Comparison of ENCODE assay signal across 8 cellular contexts in genomic region chr19:55580628-55581144, GRCh38. TPM values are rescaled to one million over a fixed set of nuclear protein-coding genes. Genes with fewer than 3 reads are reported as not detected.
DNase-seq lines count a peak whose midpoint lies in the region; ATAC-seq and TF ChIP-seq lines count a peak whose summit lies in the region.

TSS of gene ZNF579 (minus strand) at chr19:55580848. CDS start at chr19:55579639, 1,209 bp downstream.

- POLR2A ChIA-PET in naive thymus-derived CD4-positive, alpha-beta T cell (lab: Charles Lee): interaction anchor here (0.6 to 2.7 kb wide), 6 partner anchors 18 to 504 kb away, joined by 3 to 20 read pairs (median 7); partner anchors contain the start of genes FIZ1, U2AF2 and ZNF524

- peaks cover 0 to 8% (median 3%) of the 10 kb centered on the region in 11 donors for H3K9me3 Mint-ChIP-seq in naive thymus-derived CD4-positive, alpha-beta T cell

- H3K4me1 Mint-ChIP-seq in naive thymus-derived CD4-positive, alpha-beta T cell: peaks cover 21 to 35% (median 29%) of the 10 kb centered on the region in 7 donors

- no peaks in the 10 kb centered on the region for H3K4me1 ChIP-seq in KMS-11 (ENCODE audit: low read depth, poor library complexity, severe bottlenecking)
- peaks cover 3% of the 10 kb centered on the region for H3K4me1 ChIP-seq in fibroblast of lung (ENCODE audit: control insufficient read depth, extremely low read depth, insufficient read depth, low read length)
- H3K4me1 ChIP-seq in naive thymus-derived CD4-positive, alpha-beta T cell (ENCODE audit: control insufficient read depth in 2 of 2, insufficient read depth in 2 of 2, low read length in 2 of 2): peaks cover 8 to 16% of the 10 kb centered on the region in 2 donors

- CTCF ChIA-PET in naive thymus-derived CD4-positive, alpha-beta T cell (lab: Charles Lee): interaction anchor here (0.6 to 2.0 kb wide), 2 partner anchors 16 to 25 kb away, joined by 3 to 5 read pairs; partner anchors contain the start of gene ZNF865

- H3K9me3 ChIP-seq in fibroblast of lung (ENCODE audit: control insufficient read depth, insufficient read depth, low read depth, low read length): no peaks in the 10 kb centered on the region
- H3K9me3 ChIP-seq in naive thymus-derived CD4-positive, alpha-beta T cell (ENCODE audit: control insufficient read depth in 2 of 3, low read length in 3 of 3): peaks cover 0 to 3% (median 0%) of the 10 kb centered on the region in 3 experiments

- H3K4me2 ChIP-seq in KMS-11 (peak within 1 kb of the TSS; percentile 65), fibroblast of lung (ENCODE audit: extremely low read depth, insufficient read depth, low read length) (peak within 1 kb of the TSS; percentile 97)

- H3K79me2 ChIP-seq in KMS-11 (ENCODE audit: insufficient read depth, low read depth): no peaks in the 10 kb centered on the region
- peaks cover 11% of the 10 kb centered on the region for H3K79me2 ChIP-seq in fibroblast of lung (ENCODE audit: control insufficient read depth, insufficient read depth, low read length)

- H3K4me3 Mint-ChIP-seq in naive thymus-derived CD4-positive, alpha-beta T cell: peak within 1 kb of the TSS; percentile 85 to 92 (median 88)

- peaks cover 0 to 16% (median 0%) of the 10 kb centered on the region in 5 donors for H3K27me3 Mint-ChIP-seq in naive thymus-derived CD4-positive, alpha-beta T cell

- H2AFZ ChIP-seq in KMS-11 (ENCODE audit: low read depth) (peak within 1 kb of the TSS; percentile 83), fibroblast of lung (ENCODE audit: low read length) (peak within 1 kb of the TSS; percentile 95)

- H3K27ac ChIP-seq in KMS-11 (no peak within 1 kb of the TSS), fibroblast of lung (ENCODE audit: insufficient read depth, low read length) (peak within 1 kb of the TSS; percentile 75)
- H3K27ac ChIP-seq in naive thymus-derived CD4-positive, alpha-beta T cell (ENCODE audit: low read depth, low read length): peak within 1 kb of the TSS; percentile 87

- intact Hi-C loops in naive thymus-derived CD4-positive, alpha-beta T cell (cut with micrococcal nuclease): loop anchor here (1.0 to 10.0 kb wide), 7 partner anchors 19 to 196 kb away; partner anchors contain the start of genes FIZ1 (in 2 of the 2), ZNF865 (in 2 of the 2), EPN1 (in 1 of the 2) and RPL28 (in 1 of the 2)

- H3K4me3 ChIP-seq in KMS-11 (IDR thresholded peaks at IDR 0.05; ENCODE audit: insufficient read depth, low read depth, low read length) (no peak within 1 kb of the TSS), fibroblast of lung (replicated peaks in 1 of 4; ENCODE audit: control extremely low read depth in 1 of 4, insufficient read depth in 1 of 4, low read depth in 3 of 4, low read length in 4 of 4) (peak within 1 kb of the TSS; percentile 77 to 89 (median 87))
- peak within 1 kb of the TSS; percentile 82 for H3K4me3 ChIP-seq in naive thymus-derived CD4-positive, alpha-beta T cell (ENCODE audit: low read length)

- peak within 1 kb of the TSS; percentile 72; the same call in 1 of the 2 replicates for H3K9ac ChIP-seq in KMS-11
- peak within 1 kb of the TSS; percentile 80 for H3K9ac ChIP-seq in fibroblast of lung (ENCODE audit: insufficient read depth, low read length)

- H3K27ac Mint-ChIP-seq in naive thymus-derived CD4-positive, alpha-beta T cell: peak within 1 kb of the TSS; percentile 76 to 96 (median 88)

- peak; percentile 86 for ATAC-seq in naive thymus-derived CD4-positive, alpha-beta T cell
- no peak for ATAC-seq in HG03469 (IDR thresholded peaks at IDR 0.05; ENCODE audit: unreplicated experiment)

- H3K36me3 ChIP-seq in KMS-11 (ENCODE audit: insufficient read depth): no peaks in the 10 kb centered on the region
- peaks cover 4% of the 10 kb centered on the region for H3K36me3 ChIP-seq in fibroblast of lung (ENCODE audit: control insufficient read depth, insufficient read depth, low read length)
- H3K36me3 ChIP-seq in naive thymus-derived CD4-positive, alpha-beta T cell (ENCODE audit: control insufficient read depth in 2 of 3, insufficient read depth in 3 of 3, low read length in 3 of 3): peaks cover 0 to 11% (median 0%) of the 10 kb centered on the region in 3 experiments

- H3K36me3 Mint-ChIP-seq in naive thymus-derived CD4-positive, alpha-beta T cell: peaks cover 0 to 15% (median 9%) of the 10 kb centered on the region in 5 donors

- TF ChIP-seq CTCF in KMS-11 (conservative IDR thresholded peaks at IDR 0.05; ENCODE audit: low read depth, low read length) (no peak), fibroblast of lung (conservative IDR thresholded peaks at IDR 0.05 in 1 of 2, IDR thresholded peaks at IDR 0.05 in 1 of 2; ENCODE audit: low read depth in 1 of 2, low read length in 2 of 2) (no peak)

- DNase-seq in GDM1 (lab: John Stamatoyannopoulos, UW) (peak; percentile 73), activated T-helper 1 cell treated with Interleukin-2 at 50 U/mL for 16 hours (ENCODE audit: low read depth) (peak; percentile 56), fibroblast of lung (ENCODE audit: low read depth in 2 of 2) (peak; percentile 89 to 93)
- DNase-seq in naive thymus-derived CD4-positive, alpha-beta T cell: peak in 8 of 9 donors; percentile 50 to 82 (median 64)
- DNase-seq in stimulated activated CD8-positive, alpha-beta memory T cell treated with anti-CD3 and anti-CD28 coated beads, Interleukin-7, amount 100 ng/mL, for 4 hours (ENCODE audit: low read depth in 2 of 2): peak; percentile 52 to 60

- H3K27me3 ChIP-seq in KMS-11 (ENCODE audit: insufficient read depth, low read depth) (peaks cover 13% of the 10 kb centered on the region; the same call in 1 of the 2 replicates), fibroblast of lung (ENCODE audit: control insufficient read depth, insufficient read depth, low read length) (no peaks in the 10 kb centered on the region)
- H3K27me3 ChIP-seq in naive thymus-derived CD4-positive, alpha-beta T cell (ENCODE audit: control insufficient read depth in 2 of 2, insufficient read depth in 2 of 2, low read length in 2 of 2): no peaks in the 10 kb centered on the region

- H4K20me1 ChIP-seq in KMS-11 (ENCODE audit: insufficient read depth): no peaks in the 10 kb centered on the region
- H4K20me1 ChIP-seq in fibroblast of lung (ENCODE audit: control insufficient read depth, extremely low read depth, insufficient read depth, low read length): no peaks in the 10 kb centered on the region

TF ChIP-seq in PFSK-1, 5 proteins besides CTCF, POLR2A, EP300 and RAD21:
- TF ChIP-seq REST (IDR thresholded peaks at IDR 0.05; ENCODE audit: insufficient read depth in 1 of 2, low read depth in 2 of 2, low read length in 2 of 2) (peak in 1 of 2 experiments; percentile 71; a peak in 2 of 4 replicates), POLR2AphosphoS5 (IDR thresholded peaks at IDR 0.05; ENCODE audit: low read depth, low read length) (peak; percentile 53; the same call in 1 of the 2 replicates), FOXP2 (optimal IDR thresholded peaks at IDR 0.05; ENCODE audit: borderline replicate concordance, extremely low read depth, extremely low read length, insufficient read depth) (peak; percentile 23), TAF1 (IDR thresholded peaks at IDR 0.05; ENCODE audit: borderline replicate concordance, insufficient read depth, low read length) (0 out of 2 replicates have a peak, but pooled peaks have one; percentile 40), SIN3A (IDR thresholded peaks at IDR 0.05; ENCODE audit: borderline replicate concordance, insufficient read depth, low read length) (peak; percentile 24; the same call in 1 of the 2 replicates)

RNA-seq across cellular contexts. Expression of gene ZNF579, which starts in this region (rescaled TPM):
- 81.3 TPM for polyA plus RNA-seq in PFSK-1 (2012; ENCODE audit: insufficient read length, low read depth)
- 3.3 and 5.4 TPM in 2 replicates for total RNA-seq in fibroblast of lung
- polyA plus RNA-seq in fibroblast of lung: 4.2 and 5.0 TPM in 2 replicates
- 7.6 and 8.4 TPM in 2 replicates for polyA plus RNA-seq in fibroblast of lung (2012)
- 19.2 and 29.3 TPM in 2 replicates for polyA minus RNA-seq in fibroblast of lung (ENCODE audit: low replicate concordance)
- 10 to 100 TPM in 1 of 5 experiments, 1 to 10 TPM in 4; 6.1 to 11.0 (median 7.8) TPM for total RNA-seq in naive thymus-derived CD4-positive, alpha-beta T cell
- 1 to 10 TPM in 1 of 2 donors, under 1 TPM in 1; 0.50 to 2.2 TPM for polyA plus RNA-seq in naive thymus-derived CD4-positive, alpha-beta T cell
